11 cellular contexts compared by ENCODE assay signal in the genomic region with DNA sequence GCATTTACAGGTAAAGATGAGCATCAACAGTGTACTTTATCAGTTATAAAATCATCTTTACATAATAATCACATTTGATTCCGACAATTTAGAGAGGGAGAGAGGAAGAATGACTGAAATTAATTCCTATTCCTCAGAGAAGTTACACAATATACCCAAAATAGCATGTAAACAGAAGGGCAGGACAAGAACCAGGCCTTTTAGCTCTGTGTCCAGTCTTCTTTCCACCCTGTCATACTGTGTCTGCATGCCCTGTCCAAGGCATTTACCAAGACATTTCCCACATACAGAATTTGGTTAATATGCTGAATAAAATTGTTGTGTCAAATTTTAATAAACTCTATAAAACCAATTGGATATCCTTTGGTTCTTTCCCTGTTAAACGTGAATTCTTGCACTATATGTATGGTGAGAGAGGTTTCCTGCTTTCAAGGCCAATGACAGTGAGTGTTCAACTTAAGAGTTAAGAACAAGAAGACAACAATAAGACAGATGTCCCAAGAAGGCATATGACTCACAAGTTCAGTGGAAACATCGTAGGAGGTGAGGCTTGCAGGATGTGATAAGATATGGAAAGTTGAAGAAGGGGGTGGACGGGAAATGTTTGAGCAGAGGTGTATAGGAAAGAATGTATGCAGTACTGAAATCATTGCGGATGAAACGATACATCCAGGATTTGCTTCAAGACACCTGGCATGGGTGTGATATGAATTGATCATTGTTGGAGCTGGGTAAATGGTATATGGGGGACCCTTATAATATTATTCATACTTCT. TPM values are rescaled to one million over a fixed set of nuclear protein-coding genes. Genes with fewer than 3 reads are reported as not detected.
DNase-seq lines count a peak whose midpoint lies in the region; ATAC-seq and TF ChIP-seq lines count a peak whose summit lies in the region.
"Had no signal": no experiment of that assay in that cellular context is flagged by ENCODE, and none has a peak within 500 bp of the region (broad histone marks: within the 10 kb centered on the region; RNA-seq: fewer than 3 reads in every experiment).

No MANE protein-coding gene starts in this region.

- no peak overlapping the region for H4K91ac ChIP-seq in IMR-90 (ENCODE audit: insufficient read depth, low read depth, low read length)

- no peak overlapping the region for H2BK5ac ChIP-seq in IMR-90 (ENCODE audit: low read depth, low read length, poor library complexity, severe bottlenecking)

- H2BK20ac ChIP-seq in IMR-90 (ENCODE audit: low read depth, low read length), result no peak overlapping the region

- TF ChIP-seq CTCF in IMR-90 (conservative IDR thresholded peaks at IDR 0.05; ENCODE audit: low read depth, low read length) (no peak), epithelial cell of esophagus (IDR thresholded peaks at IDR 0.05; ENCODE audit: insufficient read depth, low read depth, low read length, missing control alignments) (no peak), PC-9 (conservative IDR thresholded peaks at IDR 0.05) (no peak)

- POLR2A ChIA-PET in IMR-90 (lab: Charles Lee; ENCODE audit: unreplicated experiment), result no interaction called here
- POLR2A ChIA-PET in PC-9 (lab: Charles Lee; ENCODE audit: unreplicated experiment), result no interaction called here

- H3F3A ChIP-seq in PC-9 (ENCODE audit: insufficient read depth, low read depth), result peaks cover 19% of the 10 kb centered on the region

- CTCF ChIA-PET in IMR-90 (lab: Yijun Ruan, JAX), result no interaction called here
- CTCF ChIA-PET in PC-9 (lab: Charles Lee), result no interaction called here

- no peaks in the 10 kb centered on the region for H3K27me3 ChIP-seq in IMR-90 (ENCODE audit: control insufficient read depth, insufficient read depth, low read length)
- H3K27me3 ChIP-seq in PC-9 (ENCODE audit: insufficient read depth, low read depth), result no peaks in the 10 kb centered on the region
- H3K27me3 ChIP-seq: colonic mucosa had no signal

- no peak overlapping the region for H3K4ac ChIP-seq in IMR-90 (ENCODE audit: low read depth, low read length)

- H3K79me1 ChIP-seq in IMR-90 (ENCODE audit: low read depth in 1 of 2, low read length in 2 of 2), result no peaks in the 10 kb centered on the region

- H3K9me1 ChIP-seq in IMR-90 (ENCODE audit: insufficient read depth, low read length), result no peaks in the 10 kb centered on the region

- 100% methylated on average over 1 of the region's 6 CpGs; no CpG with 5 or more reads in 1 of the 2 experiments for WGBS in IMR-90 (ENCODE audit: extremely low coverage in 2 of 2, insufficient read length in 1 of 2), 2 experiments

- BruUV-seq in IMR-90 (replicated peaks; lab: Mats Ljungman, UMichigan), result no TSS peak
- no TSS peak for BruUV-seq in PC-9 (replicated peaks; lab: Mats Ljungman, UMichigan)

- H3K36me3 ChIP-seq in IMR-90 (ENCODE audit: control insufficient read depth, insufficient read depth, low read length) (no peaks in the 10 kb centered on the region), PC-9 (ENCODE audit: low read depth) (0 out of 2 replicates have a peak, but pooled peaks cover 3% of the 10 kb centered on the region)
- H3K36me3 ChIP-seq: colonic mucosa had no signal

- DNase-seq in IMR-90 (peak; percentile 19), epithelial cell of esophagus (ENCODE audit: low read depth) (peak; percentile 79), NCI-H2107 treated with DMSO at 0.1 percent for 48 hours (lab: John Stamatoyannopoulos, UW; ENCODE audit: unreplicated experiment) (no peak), NCI-H187 treated with DMSO at 0.1 percent for 48 hours (lab: John Stamatoyannopoulos, UW) (no peak), PC-9 (no peak), pons (ENCODE audit: low spot score) (no peak)
- DNase-seq in activated CD4-positive, alpha-beta T cell treated with anti-CD3 and anti-CD28 coated beads for 48 hours, result peak; percentile 61
- DNase-seq in stimulated activated CD4-positive, alpha-beta T cell treated with anti-CD3 and anti-CD28 coated beads, Interleukin-1b, Interleukin-23, amount 100 ng/mL, for 48 hours, result peak; percentile 65
- DNase-seq: colonic mucosa, H7 had no signal

- H3K23ac ChIP-seq in IMR-90 (ENCODE audit: low read depth, low read length), result no peak overlapping the region

- no peak overlapping the region for H2AK5ac ChIP-seq in IMR-90 (ENCODE audit: low read depth, low read length)

- no peak overlapping the region for H2AK9ac ChIP-seq in IMR-90 (replicated peaks; ENCODE audit: low read depth, low read length, poor library complexity)

- dilution Hi-C loops in IMR-90 (cut with HindIII; ENCODE audit: low sequenced_read_pairs, unreplicated experiment), result no loop called here

- H3K9ac ChIP-seq in IMR-90 (ENCODE audit: low read depth, low read length), result no peak overlapping the region

- in situ Hi-C loops in IMR-90 (cut with MboI; ENCODE audit: low sequenced_read_pairs), result no loop called here

- H3K18ac ChIP-seq in IMR-90 (ENCODE audit: low read depth, low read length), result no peak overlapping the region

- H2BK15ac ChIP-seq in IMR-90 (ENCODE audit: low read depth, low read length), result no peak overlapping the region

- H3K4me3 ChIP-seq in IMR-90 (ENCODE audit: insufficient read depth, low read depth, low read length) (no peak overlapping the region), epithelial cell of esophagus (ENCODE audit: low read length) (no peak overlapping the region), PC-9 (no peak overlapping the region)
- H3K4me3 ChIP-seq: colonic mucosa, SK-N-MC had no signal

- H3K14ac ChIP-seq in IMR-90 (replicated peaks; ENCODE audit: low read depth, low read length), result no peak overlapping the region

- no peak overlapping the region for H4K5ac ChIP-seq in IMR-90 (ENCODE audit: low read depth, low read length)

- H3K9me3 ChIP-seq in IMR-90 (ENCODE audit: control insufficient read depth, insufficient read depth, low read length), result no peaks in the 10 kb centered on the region
- no peaks in the 10 kb centered on the region; the same call in 1 of the 2 replicates for H3K9me3 ChIP-seq in PC-9 (ENCODE audit: insufficient read depth, low read depth)
- H3K9me3 ChIP-seq: colonic mucosa had no signal

- no peaks in the 10 kb centered on the region for H3K4me1 ChIP-seq in IMR-90 (ENCODE audit: control insufficient read depth, insufficient read depth, low read length)
- H3K4me1 ChIP-seq in PC-9 (replicated peaks; ENCODE audit: insufficient read depth), result peaks cover 34% of the 10 kb centered on the region
- H3K4me1 ChIP-seq: colonic mucosa had no signal

- peaks cover 61% of the 10 kb centered on the region for H3K79me2 ChIP-seq in PC-9 (ENCODE audit: low read depth)

- H2BK120ac ChIP-seq in IMR-90 (ENCODE audit: low read depth, low read length), result no peak overlapping the region

- H2AFZ ChIP-seq in IMR-90 (replicated peaks; ENCODE audit: low read length, poor library complexity) (no peak overlapping the region), PC-9 (no peak overlapping the region)

- H3K4me2 ChIP-seq in IMR-90 (ENCODE audit: low read depth, low read length) (no peak overlapping the region), PC-9 (no peak overlapping the region)

- no peak overlapping the region for H4K8ac ChIP-seq in IMR-90 (ENCODE audit: low read depth in 2 of 2, low read length in 2 of 2)

- H3K9me2 ChIP-seq in PC-9 (ENCODE audit: insufficient read depth), result no peaks in the 10 kb centered on the region

- no peak overlapping the region for H3K27ac ChIP-seq in IMR-90 (ENCODE audit: insufficient read depth, low read length)
- H3K27ac ChIP-seq in PC-9, result no peak overlapping the region
- H3K27ac ChIP-seq: colonic mucosa, SK-N-MC had no signal

- intact Hi-C loops in IMR-90 (cut with micrococcal nuclease) (no loop called here), PC-9 (cut with micrococcal nuclease; ENCODE audit: unreplicated experiment) (loop anchor here (2.0 kb wide), 1 partner anchor 21 kb away; a partner anchor contains a TSS)

- no peak overlapping the region for H3K56ac ChIP-seq in IMR-90 (ENCODE audit: extremely low read depth, insufficient read depth, low read length)

- TF ChIP-seq POLR2A in IMR-90 (IDR thresholded peaks at IDR 0.05; ENCODE audit: low read depth, low read length), result no peak

- no peak for TF ChIP-seq RAD21 in IMR-90 (IDR thresholded peaks at IDR 0.05; ENCODE audit: low read length)

- H4K20me1 ChIP-seq in IMR-90 (ENCODE audit: insufficient read depth, low read length) (no peaks in the 10 kb centered on the region), PC-9 (ENCODE audit: insufficient read depth) (peaks cover 5% of the 10 kb centered on the region; the same call in 1 of the 2 replicates)

- ATAC-seq in IMR-90 (ENCODE audit: low read depth), result no peak

TF ChIP-seq in IMR-90, 13 proteins besides CTCF, POLR2A, EP300 and RAD21 (continues in another document):
- no peak for TF ChIP-seq CEBPB (IDR thresholded peaks at IDR 0.05; ENCODE audit: low read depth, low read length)
- TF ChIP-seq, protein P1, sequence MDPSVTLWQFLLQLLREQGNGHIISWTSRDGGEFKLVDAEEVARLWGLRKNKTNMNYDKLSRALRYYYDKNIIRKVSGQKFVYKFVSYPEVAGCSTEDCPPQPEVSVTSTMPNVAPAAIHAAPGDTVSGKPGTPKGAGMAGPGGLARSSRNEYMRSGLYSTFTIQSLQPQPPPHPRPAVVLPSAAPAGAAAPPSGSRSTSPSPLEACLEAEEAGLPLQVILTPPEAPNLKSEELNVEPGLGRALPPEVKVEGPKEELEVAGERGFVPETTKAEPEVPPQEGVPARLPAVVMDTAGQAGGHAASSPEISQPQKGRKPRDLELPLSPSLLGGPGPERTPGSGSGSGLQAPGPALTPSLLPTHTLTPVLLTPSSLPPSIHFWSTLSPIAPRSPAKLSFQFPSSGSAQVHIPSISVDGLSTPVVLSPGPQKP (IDR thresholded peaks at IDR 0.05; ENCODE audit: borderline replicate concordance, low read depth, low read length), result no peak
- no peak for TF ChIP-seq MXI1 (IDR thresholded peaks at IDR 0.05; ENCODE audit: borderline replicate concordance, low read depth, low read length)
- TF ChIP-seq MAZ (IDR thresholded peaks at IDR 0.05; ENCODE audit: borderline replicate concordance, low read depth, low read length), result no peak
- no peak for TF ChIP-seq RFX5 (IDR thresholded peaks at IDR 0.05; ENCODE audit: low read depth, low read length)
- no peak for TF ChIP-seq NFE2L2 (IDR thresholded peaks at IDR 0.05; ENCODE audit: low read depth, low read length)
- no peak for TF ChIP-seq FOS (IDR thresholded peaks at IDR 0.05; ENCODE audit: low read depth, low read length)
- TF ChIP-seq BHLHE40 (IDR thresholded peaks at IDR 0.05; ENCODE audit: low read depth, low read length), result no peak
- TF ChIP-seq MAFK (IDR thresholded peaks at IDR 0.05; ENCODE audit: low read depth, low read length), result no peak
- no peak for TF ChIP-seq SMC3 (IDR thresholded peaks at IDR 0.05; ENCODE audit: low read depth, low read length)

RNA-seq across cellular contexts. Expression of a gene that starts 20.8 kb away (rescaled TPM):
- total RNA-seq in IMR-90 (2012; rRNA removed), result 1.4 and 1.8 TPM in 2 replicates
- 0.44 and 0.74 TPM in 2 replicates for polyA plus RNA-seq in IMR-90 (2012; rRNA removed)
- polyA plus RNA-seq in IMR-90 (2012; cell fraction: cytosol; rRNA removed), result 0.10 and 0.33 TPM in 2 replicates
- polyA plus RNA-seq in IMR-90 (2012; cell fraction: nucleus; rRNA removed; ENCODE audit: low replicate concordance), result 0.21 and 0.48 TPM in 2 replicates
- total RNA-seq in PC-9 (2021), result 11.7 and 15.0 TPM in 2 replicates

Comparison
In these comparisons a context has a peak if more than half of its experiments do, and no peak if none do; other contexts are left out.
1. DNase-seq: peak in IMR-90 (single experiment), activated CD4-positive, alpha-beta T cell treated with anti-CD3 and anti-CD28 coated beads for 48 hours (single experiment), epithelial cell of esophagus (single experiment) and stimulated activated CD4-positive, alpha-beta T cell treated with anti-CD3 and anti-CD28 coated beads, Interleukin-1b, Interleukin-23, amount 100 ng/mL, for 48 hours (single experiment); none in NCI-H2107 treated with DMSO at 0.1 percent for 48 hours (single experiment), NCI-H187 treated with DMSO at 0.1 percent for 48 hours (single experiment), PC-9 (0 of 2) and pons (single experiment).